Comparison of ENCODE assay signal across 9 cellular contexts in genomic region chr1:153548722-153549695, GRCh38. TPM values are rescaled to one million over a fixed set of nuclear protein-coding genes. Genes with fewer than 3 reads are reported as not detected.
DNase-seq lines count a peak whose midpoint lies in the region; ATAC-seq and TF ChIP-seq lines count a peak whose summit lies in the region.
"Had no signal": no experiment of that assay in that cellular context is flagged by ENCODE, and none has a peak within 500 bp of the region (broad histone marks: within the 10 kb centered on the region; RNA-seq: fewer than 3 reads in every experiment).

S100A3 (minus strand) TSS chr1:153549258; CDS start chr1:153548485, 773 bp downstream.

- H3K9me3 ChIP-seq in mesodermal cell (ENCODE audit: control insufficient read depth, low read length) = no peaks in the 10 kb centered on the region

- no peak for ATAC-seq in GM19455 (IDR thresholded peaks at IDR 0.05; ENCODE audit: unreplicated experiment)

- DNase-seq in A172 (ENCODE audit: low spot score) (peak; percentile 98), HS-27A (ENCODE audit: low read depth) (peak; percentile 81), choroid plexus epithelial cell (ENCODE audit: low read depth) (peak; percentile 64), NCI-H1105 (lab: John Stamatoyannopoulos, UW) (no peak), GM19240 (ENCODE audit: insufficient read length, low spot score) (no peak), activated gamma-delta T cell treated with Interleukin-2 at 50 U/mL for 16 hours (no peak)

- H3K27ac ChIP-seq in mesodermal cell (ENCODE audit: low read depth, low read length, severe bottlenecking) = peak within 1 kb of the TSS; percentile 75
- H3K27ac ChIP-seq: KMS-11 had no signal

- 72 to 92% methylated on average over 8 to 11 of the region's 14 CpGs for whole genome bisulfite sequencing in mesodermal cell (ENCODE audit: insufficient coverage in 2 of 2), 2 experiments

- H3K4me1 ChIP-seq in mesodermal cell (ENCODE audit: control insufficient read depth, insufficient read depth, low read length, poor library complexity, severe bottlenecking) = peaks cover 75% of the 10 kb centered on the region

- peak; percentile 4 for TF ChIP-seq CTCF in choroid plexus epithelial cell (conservative IDR thresholded peaks at IDR 0.05; ENCODE audit: low read depth, low read length)

- H3K4me3 ChIP-seq in choroid plexus epithelial cell (ENCODE audit: low read depth, low read length) (no peak within 1 kb of the TSS), mesodermal cell (ENCODE audit: extremely low read depth, insufficient read depth, low read length, poor library complexity, severe bottlenecking) (no peak within 1 kb of the TSS)

- no peaks in the 10 kb centered on the region for H3K36me3 ChIP-seq in mesodermal cell (ENCODE audit: control insufficient read depth, insufficient read depth, low read length)

RNA-seq across cellular contexts. Expression of gene S100A3, which starts in this region (rescaled TPM):
- 90.9 and 103 TPM in 2 replicates for total RNA-seq in A172 (2014; rRNA removed; shearing (Covaris generic))
- 26.8 TPM for polyA plus RNA-seq in mesodermal cell (2013, experiment 1 of 2)
- polyA plus RNA-seq in mesodermal cell (2013, experiment 2 of 2) = 18.2 TPM

Comparison
In these comparisons a context has a peak if more than half of its experiments do, and no peak if none do; other contexts are left out.
1. DNase-seq: peak in A172 (single experiment), HS-27A (single experiment) and choroid plexus epithelial cell (single experiment); none in NCI-H1105 (single experiment), GM19240 (single experiment) and activated gamma-delta T cell treated with Interleukin-2 at 50 U/mL for 16 hours (single experiment).